8 cellular contexts compared by ENCODE assay signal in genomic region chrX:135484636-135485289, GRCh38. TPM values are rescaled to one million over a fixed set of nuclear protein-coding genes. Genes with fewer than 3 reads are reported as not detected.
DNase-seq lines count a peak whose midpoint lies in the region; ATAC-seq and TF ChIP-seq lines count a peak whose summit lies in the region.

No MANE protein-coding gene starts in this region.

- ATAC-seq in thoracic aorta (ENCODE audit: insufficient number of reproducible peaks, low FRiP score, low read depth), result no peak
- no peak for ATAC-seq in GM21529 (IDR thresholded peaks at IDR 0.05; ENCODE audit: unreplicated experiment)
- ATAC-seq in HG03097 (IDR thresholded peaks at IDR 0.05; ENCODE audit: low FRiP score, unreplicated experiment), result no peak

- no peaks in the 10 kb centered on the region for H3K9me3 ChIP-seq in thoracic aorta

- no peaks in the 10 kb centered on the region for H3K27me3 Mint-ChIP-seq in activated naive CD4-positive, alpha-beta T cell treated with anti-CD3 and anti-CD28 coated beads, Interleukin-2, amount 50 U/mL, for 24 hours
- peaks cover 3 to 4% (median 3%) of the 10 kb centered on the region in 3 donors for H3K27me3 Mint-ChIP-seq in immature natural killer cell (ENCODE audit: low read depth in 3 of 3)

- H3K9me3 Mint-ChIP-seq in activated naive CD4-positive, alpha-beta T cell treated with anti-CD3 and anti-CD28 coated beads, Interleukin-2, amount 50 U/mL, for 24 hours, result no peaks in the 10 kb centered on the region
- no peaks in the 10 kb centered on the region for H3K9me3 Mint-ChIP-seq in immature natural killer cell

- H3K27me3 ChIP-seq in thoracic aorta (replicated peaks; ENCODE audit: insufficient read depth), result no peaks in the 10 kb centered on the region

- H3K4me1 Mint-ChIP-seq in activated naive CD4-positive, alpha-beta T cell treated with anti-CD3 and anti-CD28 coated beads, Interleukin-2, amount 50 U/mL, for 24 hours, result no peaks in the 10 kb centered on the region
- H3K4me1 Mint-ChIP-seq in immature natural killer cell, result no peaks in the 10 kb centered on the region

- H3K27ac Mint-ChIP-seq in activated naive CD4-positive, alpha-beta T cell treated with anti-CD3 and anti-CD28 coated beads, Interleukin-2, amount 50 U/mL, for 24 hours, result peak overlapping the region; percentile 55
- no peak overlapping the region for H3K27ac Mint-ChIP-seq in immature natural killer cell

- no peaks in the 10 kb centered on the region for H3K36me3 ChIP-seq in thoracic aorta

- DNase-seq in stimulated activated naive CD4-positive, alpha-beta T cell (lab: John Stamatoyannopoulos, UW), result peak in 4 of 6 experiments; percentile 1 to 56 (median 26)
- DNase-seq in stimulated activated naive CD4-positive, alpha-beta T cell treated with Interleukin-2 at 50 U/mL for 16 hours (lab: John Stamatoyannopoulos, UW), result no peak
- DNase-seq in MV-4-11 (lab: John Stamatoyannopoulos, UW) (peak; percentile 29), immature natural killer cell (peak; percentile 7 to 44 (median 24)), thoracic aorta (ENCODE audit: low spot score) (no peak)

- no peaks in the 10 kb centered on the region for H3K36me3 Mint-ChIP-seq in activated naive CD4-positive, alpha-beta T cell treated with anti-CD3 and anti-CD28 coated beads, Interleukin-2, amount 50 U/mL, for 24 hours
- H3K36me3 Mint-ChIP-seq in immature natural killer cell, result no peaks in the 10 kb centered on the region

- no peak overlapping the region for H3K27ac ChIP-seq in thoracic aorta

- no peaks in the 10 kb centered on the region for H3K4me1 ChIP-seq in thoracic aorta (ENCODE audit: control insufficient read depth in 1 of 2, low read depth in 2 of 2)

- TF ChIP-seq CTCF in thoracic aorta (IDR thresholded peaks at IDR 0.05), result peak; percentile 51

- no peak overlapping the region for H3K4me3 ChIP-seq in thoracic aorta

- H3K4me3 Mint-ChIP-seq in activated naive CD4-positive, alpha-beta T cell treated with anti-CD3 and anti-CD28 coated beads, Interleukin-2, amount 50 U/mL, for 24 hours, result no peak overlapping the region
- no peak overlapping the region for H3K4me3 Mint-ChIP-seq in immature natural killer cell

RNA-seq across cellular contexts. Expression of gene INTS6L, which starts 35.7 kb away (rescaled TPM):
- polyA plus RNA-seq in immature natural killer cell, result 1 to 10 TPM; 3.2 to 5.7 (median 3.8) TPM
- 10 to 100 TPM in 1 of 2 donors, 1 to 10 TPM in 1; 9.3 to 23.0 TPM for total RNA-seq in thoracic aorta

Comparison
In these comparisons a context has a peak if more than half of its experiments do, and no peak if none do; other contexts are left out.
1. DNase-seq: peak in stimulated activated naive CD4-positive, alpha-beta T cell (4 of 6), MV-4-11 (single experiment) and immature natural killer cell (3 of 3); none in stimulated activated naive CD4-positive, alpha-beta T cell treated with Interleukin-2 at 50 U/mL for 16 hours (single experiment) and thoracic aorta (single experiment).